ENCODE assay signal across 7 cellular contexts in genomic region chr13:77751513-77752456, GRCh38. TPM values are rescaled to one million over a fixed set of nuclear protein-coding genes. Genes with fewer than 3 reads are reported as not detected.
DNase-seq lines count a peak whose midpoint lies in the region; ATAC-seq and FAIRE-seq lines count a peak whose summit lies in the region.

No MANE protein-coding gene starts in this region.

- peak; percentile 15 for DNase-seq in GM04504 (ENCODE audit: low read depth)
- peak; percentile 73 for DNase-seq in HT-29 (ENCODE audit: low spot score)
- no peak for DNase-seq in RCC 7860 (ENCODE audit: low spot score)
- peak; percentile 34 for DNase-seq in amniotic epithelial cell (ENCODE audit: low read depth)
- no peak for DNase-seq in right cardiac atrium
- DNase-seq in sciatic nerve (ENCODE audit: low spot score): no peak

- no peak overlapping the region for H3K27ac ChIP-seq in right cardiac atrium (ENCODE audit: low read length)

- H3K4me1 ChIP-seq in right cardiac atrium (ENCODE audit: control insufficient read depth, insufficient read depth, low read length): peaks cover 3% of the 10 kb centered on the region

- H3K4me3 ChIP-seq in right cardiac atrium (ENCODE audit: low read length): no peak overlapping the region

- 58% methylated on average over 5 of the region's 5 CpGs for WGBS in right cardiac atrium

- no peaks in the 10 kb centered on the region for H3K27me3 ChIP-seq in right cardiac atrium (ENCODE audit: control insufficient read depth, insufficient read depth)

- peak; percentile 67 for FAIRE-seq in RCC 7860 (lab: Jason Lieb, UNC)

- intact Hi-C loops in right cardiac atrium (cut with DNase I): loop anchor here in 3 of 4 donors (5.0 kb wide), 2 partner anchors 159 to 164 kb away; no protein-coding TSS in a partner anchor
- intact Hi-C loops in sciatic nerve (cut with DNase I): no loop called here

- H3K9me3 ChIP-seq in right cardiac atrium (ENCODE audit: control insufficient read depth, low read length): no peaks in the 10 kb centered on the region

- ATAC-seq in GM21515 (IDR thresholded peaks at IDR 0.05; ENCODE audit: unreplicated experiment) (peak; percentile 78), right cardiac atrium (peak; percentile 63 to 70), sciatic nerve (peak; percentile 78)

RNA-seq across cellular contexts. Expression of gene SLAIN1, which starts 54.3 kb away (rescaled TPM):
- not detected in 2 replicates for total RNA-seq in HT-29 (2014; rRNA removed; shearing (Covaris generic))
- 10 to 100 TPM; 10.6 to 16.2 (median 13.0) TPM for total RNA-seq in right cardiac atrium
- 9.2 TPM for polyA plus RNA-seq in right cardiac atrium
- 10.1 TPM for total RNA-seq in sciatic nerve

Comparison
In these comparisons a context has a peak if more than half of its experiments do, and no peak if none do; other contexts are left out.
1. DNase-seq: peak in GM04504 (single experiment), HT-29 (single experiment) and amniotic epithelial cell (single experiment); none in RCC 7860 (single experiment), right cardiac atrium (0 of 3) and sciatic nerve (single experiment).
2. RNA of gene SLAIN1, which starts 54.3 kb away (total RNA-seq): 10.6 to 16.2 TPM in right cardiac atrium and 10.1 TPM in sciatic nerve (single experiment); not detected in HT-29; every median in the first group is over 10 times any median in the second.
3. Peak in every context shown above with its lines, with median percentiles within 50 percentile points of each other: ATAC-seq.